Comparison of ENCODE assay signal across 8 cellular contexts in the genomic region with DNA sequence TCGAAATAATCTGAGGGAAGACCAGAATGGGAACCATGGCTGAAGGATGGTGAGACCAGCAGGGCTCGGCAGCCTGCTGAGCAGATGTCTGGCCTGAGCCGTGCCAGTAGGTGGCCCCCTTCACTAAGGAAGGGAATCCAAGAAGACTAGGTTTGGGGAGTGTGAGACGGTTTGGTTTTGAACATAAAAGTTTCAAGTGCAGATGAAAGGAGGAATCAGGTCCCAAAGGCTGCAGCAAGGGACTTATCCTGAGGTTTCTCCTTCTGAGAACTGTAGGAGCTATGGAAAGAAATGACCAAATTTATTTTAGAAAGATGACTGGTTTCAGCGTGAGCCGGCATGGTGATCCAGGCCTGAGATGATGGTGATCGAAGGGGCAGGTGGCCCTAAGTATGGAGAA. TPM values are rescaled to one million over a fixed set of nuclear protein-coding genes. Genes with fewer than 3 reads are reported as not detected.
DNase-seq lines count a peak whose midpoint lies in the region; ATAC-seq, FAIRE-seq and TF ChIP-seq lines count a peak whose summit lies in the region.

No MANE protein-coding gene starts in this region.

- TF ChIP-seq CTCF in Panc1 (IDR thresholded peaks at IDR 0.05) (peak; percentile 93), fibroblast of mammary gland (conservative IDR thresholded peaks at IDR 0.05; ENCODE audit: control insufficient read depth, insufficient read depth, low read depth, low read length) (peak; percentile 90), thoracic aorta (IDR thresholded peaks at IDR 0.05) (peak; percentile 66)

- BruUV-seq in Panc1 (replicated peaks; lab: Mats Ljungman, UMichigan), result no TSS peak

- peak overlapping the region in 5 of 8 donors; percentile 5 to 78 (median 11) for H3K4me3 Mint-ChIP-seq in CD4-positive, alpha-beta memory T cell

- no peaks in the 10 kb centered on the region for H3K27me3 ChIP-seq in CD4-positive, alpha-beta memory T cell (ENCODE audit: insufficient read depth, low read length)
- H3K27me3 ChIP-seq in Panc1 (ENCODE audit: control insufficient read depth, insufficient read depth, low read length) (no peaks in the 10 kb centered on the region), thoracic aorta (replicated peaks; ENCODE audit: insufficient read depth) (no peaks in the 10 kb centered on the region)

- H3K4me3 ChIP-seq in CD4-positive, alpha-beta memory T cell (ENCODE audit: low read length in 2 of 2), result no peak overlapping the region
- H3K4me3 ChIP-seq in Panc1 (ENCODE audit: low read depth in 2 of 2, low read length in 2 of 2), result no peak overlapping the region
- H3K4me3 ChIP-seq in fibroblast of mammary gland (ENCODE audit: control insufficient read depth, low read depth, low read length), result no peak overlapping the region
- H3K4me3 ChIP-seq in thoracic aorta, result no peak overlapping the region

- intact Hi-C loops in CD4-positive, alpha-beta memory T cell (cut with micrococcal nuclease), result loop anchor here (1.0 to 10.0 kb wide), 6 partner anchors 307 to 1760 kb away; a partner anchor contains a TSS
- intact Hi-C loops in Panc1 (cut with micrococcal nuclease; ENCODE audit: unreplicated experiment), result loop anchor here (1.0 to 10.0 kb wide), 3 partner anchors 171 to 390 kb away; no protein-coding TSS in a partner anchor

- H3K27me3 Mint-ChIP-seq in CD4-positive, alpha-beta memory T cell, result no peaks in the 10 kb centered on the region

- POLR2A ChIA-PET in CD4-positive, alpha-beta memory T cell (lab: Charles Lee; ENCODE audit: partially characterized antibody), result interaction anchor here (9.7 kb wide), 1 partner anchor 97 kb away, joined by 173 read pairs; a partner anchor contains a TSS
- POLR2A ChIA-PET in Panc1 (lab: Charles Lee), result no interaction called here

- peak; percentile 97 for FAIRE-seq in HTR-8/SVneo (lab: Jason Lieb, UNC)

- no peaks in the 10 kb centered on the region for H3K9me3 Mint-ChIP-seq in CD4-positive, alpha-beta memory T cell

- no peaks in the 10 kb centered on the region for H3K9me3 ChIP-seq in CD4-positive, alpha-beta memory T cell (ENCODE audit: control insufficient read depth in 1 of 2, low read length in 2 of 2)
- no peaks in the 10 kb centered on the region for H3K9me3 ChIP-seq in Panc1 (ENCODE audit: control insufficient read depth, insufficient read depth, low read depth, low read length)
- no peaks in the 10 kb centered on the region for H3K9me3 ChIP-seq in thoracic aorta

- H3K36me3 ChIP-seq in CD4-positive, alpha-beta memory T cell (ENCODE audit: insufficient read depth, low read length), result no peaks in the 10 kb centered on the region
- H3K36me3 ChIP-seq in Panc1 (ENCODE audit: control insufficient read depth, insufficient read depth, low read length) (peaks cover 2% of the 10 kb centered on the region; the same call in 1 of the 2 replicates), thoracic aorta (no peaks in the 10 kb centered on the region)

- CTCF ChIA-PET in CD4-positive, alpha-beta memory T cell (lab: Charles Lee; ENCODE audit: partially characterized antibody), result interaction anchor here (0.8 to 14.4 kb wide), 21 partner anchors 9 to 469 kb away, joined by 3 to 669 read pairs (median 13); a partner anchor contains a TSS
- CTCF ChIA-PET in Panc1 (lab: Charles Lee), result interaction anchor here (0.6 to 1.3 kb wide), 2 partner anchors 170 to 246 kb away, joined by 5 to 11 read pairs; no protein-coding TSS in a partner anchor

- peak overlapping the region; percentile 69 to 95 (median 86) for H3K27ac Mint-ChIP-seq in CD4-positive, alpha-beta memory T cell

- no peak overlapping the region for H3K27ac ChIP-seq in CD4-positive, alpha-beta memory T cell (ENCODE audit: low read depth, low read length)
- H3K27ac ChIP-seq in Panc1 (ENCODE audit: low read length) (no peak overlapping the region), thoracic aorta (no peak overlapping the region)

- in situ Hi-C loops in Panc1 (cut with HindIII; ENCODE audit: low pct_unique_long_range_greater_than_20kb, low sequenced_read_pairs), result no loop called here

- H3K4me1 Mint-ChIP-seq in CD4-positive, alpha-beta memory T cell, result peaks cover 47 to 71% (median 59%) of the 10 kb centered on the region in 4 donors

- peaks cover 8 to 18% of the 10 kb centered on the region in 2 donors for H3K36me3 Mint-ChIP-seq in CD4-positive, alpha-beta memory T cell

- ATAC-seq in Panc1, result peak; percentile 54; the same call in 1 of the 2 replicates
- no peak for ATAC-seq in thoracic aorta (ENCODE audit: insufficient number of reproducible peaks, low FRiP score, low read depth)
- ATAC-seq in GM21367 (IDR thresholded peaks at IDR 0.05; ENCODE audit: unreplicated experiment), result no peak

- H3K4me1 ChIP-seq in CD4-positive, alpha-beta memory T cell (ENCODE audit: insufficient read depth, low read length), result peaks cover 60% of the 10 kb centered on the region
- peaks cover 12% of the 10 kb centered on the region for H3K4me1 ChIP-seq in Panc1 (ENCODE audit: control insufficient read depth, insufficient read depth, low read length)
- peaks cover 9 to 18% of the 10 kb centered on the region in 2 donors for H3K4me1 ChIP-seq in thoracic aorta (ENCODE audit: control insufficient read depth in 1 of 2, low read depth in 2 of 2)

- DNase-seq in CD4-positive, alpha-beta memory T cell, result peak; percentile 72 to 79 (median 75)
- DNase-seq in HTR-8/SVneo (ENCODE audit: insufficient read length, low spot score) (peak; percentile 90), Panc1 (ENCODE audit: low read depth, low spot score) (no peak), fibroblast of mammary gland (ENCODE audit: low read depth) (peak; percentile 73), nucleus accumbens (lab: John Stamatoyannopoulos, UW) (peak in 45 of 56 donors; percentile 3 to 80 (median 33)), thoracic aorta (ENCODE audit: low spot score) (no peak)
- DNase-seq in activated T-cell treated with anti-CD3 and anti-CD28 coated beads, Interleukin-2, amount 50 U/mL, for 48 hours, result peak; percentile 77 to 81

RNA-seq across cellular contexts. Expression of a gene that starts 4.6 kb away (rescaled TPM):
- 10 to 100 TPM; 35.5 to 36.6 TPM for total RNA-seq in CD4-positive, alpha-beta memory T cell
- polyA plus RNA-seq in CD4-positive, alpha-beta memory T cell, result 10 to 100 TPM; 40.8 to 63.3 TPM
- total RNA-seq in Panc1 (2021; ENCODE audit: unreplicated experiment) (37.8 TPM), thoracic aorta (10 to 100 TPM; 33.6 to 34.4 TPM)
- 24.2 TPM for polyA plus RNA-seq in Panc1 (2012; ENCODE audit: insufficient read length)

RNA-seq across cellular contexts. Expression of a gene that starts 28.1 kb away (rescaled TPM):
- total RNA-seq in CD4-positive, alpha-beta memory T cell, result not detected
- not detected for polyA plus RNA-seq in CD4-positive, alpha-beta memory T cell
- total RNA-seq in Panc1 (2021; ENCODE audit: unreplicated experiment) (0.49 TPM), thoracic aorta (100 to 1,000 TPM; 169 to 179 TPM)
- 0.27 TPM for polyA plus RNA-seq in Panc1 (2012; ENCODE audit: insufficient read length)

RNA-seq across cellular contexts. Expression of a gene that starts 32.0 kb away (rescaled TPM):
- not detected for total RNA-seq in CD4-positive, alpha-beta memory T cell
- under 1 TPM in 1 of 2 donors, not detected in 1; 0.11 TPM for polyA plus RNA-seq in CD4-positive, alpha-beta memory T cell
- total RNA-seq in Panc1 (2021; ENCODE audit: unreplicated experiment) (not detected), thoracic aorta (not detected)
- polyA plus RNA-seq in Panc1 (2012; ENCODE audit: insufficient read length), result 0.55 TPM

Comparison
In these comparisons a context has a peak if more than half of its experiments do, and no peak if none do; other contexts are left out.
1. DNase-seq: peak in CD4-positive, alpha-beta memory T cell (5 of 5), HTR-8/SVneo (single experiment), activated T-cell treated with anti-CD3 and anti-CD28 coated beads, Interleukin-2, amount 50 U/mL, for 48 hours (2 of 2), fibroblast of mammary gland (single experiment) and nucleus accumbens (45 of 56); none in Panc1 (single experiment) and thoracic aorta (single experiment).
2. RNA of a gene that starts 28.1 kb away (total RNA-seq): 169 to 179 TPM in thoracic aorta; 0.49 TPM in Panc1 (single experiment) and not detected in CD4-positive, alpha-beta memory T cell; every median in the first group is over 100 times any median in the second.
3. Peak in every context shown above with its lines, with median percentiles within 50 percentile points of each other: CTCF ChIP-seq.